In genomic region chr1:98251497-98251896, GRCh38 we compare ENCODE assay signal across 23 cellular contexts.
DNase-seq lines count a peak whose midpoint lies in the region; ATAC-seq and TF ChIP-seq lines count a peak whose summit lies in the region.
"Had no signal": no experiment of that assay in that cellular context is flagged by ENCODE, and none has a peak within 500 bp of the region (broad histone marks: within the 10 kb centered on the region; RNA-seq: fewer than 3 reads in every experiment).

No MANE protein-coding gene starts in this region.

- H3K4me1 ChIP-seq in BE2C (no peaks in the 10 kb centered on the region), foreskin keratinocyte (no peaks in the 10 kb centered on the region)
- H3K4me1 ChIP-seq: HAP-1 had no signal

- TF ChIP-seq CTCF in BE2C (IDR thresholded peaks at IDR 0.05; ENCODE audit: low read depth, low read length) (peak; percentile 33; the same call in 1 of the 2 replicates), HFF-Myc (IDR thresholded peaks at IDR 0.05; ENCODE audit: low read depth, low read length, missing control alignments) (peak; percentile 7), WERI-Rb-1 (IDR thresholded peaks at IDR 0.05; ENCODE audit: low read depth, low read length) (no peak), foreskin keratinocyte (conservative IDR thresholded peaks at IDR 0.05) (peak; percentile 21)

- peak; percentile 12 for DNase-seq in BE2C
- DNase-seq in HFF-Myc (ENCODE audit: extremely low read depth, low read depth) = no peak
- DNase-seq in WERI-Rb-1 = peak; percentile 6
- no peak for DNase-seq in foreskin keratinocyte
- DNase-seq in HT-29 (ENCODE audit: low spot score) = no peak
- DNase-seq: CD4-positive, alpha-beta T cell; DMS53; KG1; MM.1S; NCI-H1048; NCI-H1417 treated with DMSO at 0.1 percent for 48 hours; NCI-H1694 treated with DMSO at 0.1 percent for 48 hours; NCI-H2081; NCI-H2227 treated with DMSO at 0.1 percent for 48 hours; NCI-H69; SHP77; SW 1271 had no signal

- H3K36me3 ChIP-seq in BE2C = no peaks in the 10 kb centered on the region
- no peaks in the 10 kb centered on the region for H3K36me3 ChIP-seq in WERI-Rb-1
- H3K36me3 ChIP-seq: BLaER1 treated with 17β-estradiol and CSF1 and Interleukin-3, amounts not matched to agents 10 nM and 100 nM; HAP-1 had no signal

- H3K4me3 ChIP-seq in BE2C (ENCODE audit: low read depth, low read length) (no peak overlapping the region), HFF-Myc (replicated peaks; ENCODE audit: low read depth, low read length) (no peak overlapping the region), WERI-Rb-1 (ENCODE audit: low read depth, low read length) (no peak overlapping the region)
- H3K4me3 ChIP-seq: BLaER1 treated with 17β-estradiol and CSF1 and Interleukin-3, amounts not matched to agents 10 nM and 100 nM; HAP-1 had no signal

- no peak overlapping the region for H3K27ac ChIP-seq in WERI-Rb-1
- no peak overlapping the region for H3K27ac ChIP-seq in foreskin keratinocyte
- H3K27ac ChIP-seq: BLaER1 treated with 17β-estradiol and CSF1 and Interleukin-3, amounts not matched to agents 10 nM and 100 nM; RWPE1 had no signal

- H3K9me3 ChIP-seq in BE2C = no peaks in the 10 kb centered on the region
- no peaks in the 10 kb centered on the region for H3K9me3 ChIP-seq in WERI-Rb-1 (ENCODE audit: severe bottlenecking)
- H3K9me3 ChIP-seq: HAP-1 had no signal

- H3K27me3 ChIP-seq in BE2C = no peaks in the 10 kb centered on the region
- H3K27me3 ChIP-seq in WERI-Rb-1 (ENCODE audit: insufficient read depth, low read depth, severe bottlenecking) = no peaks in the 10 kb centered on the region
- no peaks in the 10 kb centered on the region for H3K27me3 ChIP-seq in foreskin keratinocyte
- H3K27me3 ChIP-seq: BLaER1 treated with 17β-estradiol and CSF1 and Interleukin-3, amounts not matched to agents 10 nM and 100 nM had no signal

- ATAC-seq in foreskin keratinocyte = no peak
- ATAC-seq in HG03469 (IDR thresholded peaks at IDR 0.05; ENCODE audit: unreplicated experiment) = no peak
- ATAC-seq in HG03045 (IDR thresholded peaks at IDR 0.05; ENCODE audit: unreplicated experiment) = no peak
- ATAC-seq: Panc1 had no signal

Comparison
In these comparisons a context has a peak if more than half of its experiments do, and no peak if none do; other contexts are left out.
1. DNase-seq: peak in BE2C (single experiment) and WERI-Rb-1 (single experiment); none in HFF-Myc (single experiment), foreskin keratinocyte (0 of 2) and HT-29 (single experiment).